In the genomic region with DNA sequence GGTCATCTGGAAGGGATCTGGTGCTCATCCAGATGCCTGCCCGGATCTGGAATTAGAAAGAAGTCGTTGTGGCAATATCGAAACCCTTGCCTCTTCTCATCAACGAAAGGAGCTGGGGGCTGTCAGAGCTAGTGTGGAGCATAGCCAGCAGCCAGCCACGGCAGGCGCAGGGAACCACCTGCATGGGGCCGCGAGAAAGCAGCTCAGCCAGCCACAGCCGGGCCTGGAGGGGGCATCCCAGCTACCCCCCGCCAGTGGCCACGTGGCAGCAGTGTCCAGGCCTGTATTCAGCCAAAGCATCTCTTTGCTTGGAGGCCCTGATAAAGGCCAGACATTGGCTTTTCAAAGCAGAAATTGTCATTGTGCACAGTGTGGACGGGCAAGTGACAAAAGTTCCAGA, we compare ENCODE assay signal across 11 cellular contexts. TPM values are rescaled to one million over a fixed set of nuclear protein-coding genes. Genes with fewer than 3 reads are reported as not detected.
"Had no signal": no experiment of that assay in that cellular context is flagged by ENCODE, and none has a peak within 500 bp of the region (broad histone marks: within the 10 kb centered on the region; RNA-seq: fewer than 3 reads in every experiment).

No MANE protein-coding gene starts in this region.

- H3K36me3 ChIP-seq: HAP-1 had no signal

- FAIRE-seq: H54 had no signal

- H3K27ac ChIP-seq: GM23248 had no signal

- DNase-seq: GM23248, GOT3, H7, H9, HCEC 1CT, HFFc6 had no signal

- ATAC-seq: GM23338, HCT116 had no signal

- H3K9me3 ChIP-seq: HAP-1 had no signal

- H3K4me1 ChIP-seq: HAP-1 had no signal

- H2AFZ ChIP-seq: GM23248, GM23338 had no signal

- H3K9ac ChIP-seq: GM23248 had no signal

- H3K4me2 ChIP-seq: GM23338 had no signal

- H3K4me3 ChIP-seq: GM23248, GM23338, HAP-1 had no signal

RNA-seq across cellular contexts. Expression of a gene that starts 19.1 kb away (rescaled TPM):
- total RNA-seq: GM23248, H4, HFFc6 had no signal
- polyA plus RNA-seq: GM23248 had no signal
